26 cellular contexts compared by ENCODE assay signal in the genomic region with DNA sequence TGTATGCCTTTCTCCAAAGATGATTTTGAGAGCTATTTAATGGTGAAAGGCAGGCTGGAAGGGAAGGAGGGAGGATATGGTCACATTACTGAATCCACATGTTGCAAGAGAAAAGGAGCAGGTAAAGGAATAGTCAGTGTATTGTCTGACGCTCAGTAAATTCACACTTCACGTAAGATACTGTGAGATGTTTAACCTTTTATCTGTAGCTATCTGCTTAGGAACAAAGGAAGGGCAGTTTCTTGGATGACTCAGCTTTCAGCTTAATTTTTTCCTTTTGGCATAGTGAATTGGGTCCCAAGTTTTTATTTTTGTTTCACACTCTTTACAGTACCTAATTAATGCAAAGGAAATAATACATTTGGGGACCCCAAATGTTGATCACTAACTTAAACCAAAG.
"Had no signal": no experiment of that assay in that cellular context is flagged by ENCODE, and none has a peak within 500 bp of the region (broad histone marks: within the 10 kb centered on the region; RNA-seq: fewer than 3 reads in every experiment).

No MANE protein-coding gene starts in this region.

- DNase-seq: activated CD4-positive, alpha-beta T cell treated with anti-CD3 and anti-CD28 coated beads for 4 hours; activated CD8-positive, alpha-beta memory T cell treated with anti-CD3 and anti-CD28 coated beads, Interleukin-2, amount 50 U/mL, for 4 hours; activated CD8-positive, alpha-beta T cell treated with anti-CD3 and anti-CD28 coated beads for 36 hours; activated gamma-delta T cell treated with Interleukin-2 at 50 U/mL for 16 hours; activated naive CD4-positive, alpha-beta T cell treated with anti-CD3 and anti-CD28 coated beads, Interleukin-2, amount 10 ng/mL, durations not matched to agents 7 days and 5 days; activated naive CD8-positive, alpha-beta T cell treated with anti-CD3 and anti-CD28 coated beads for 36 hours; activated T-cell treated with anti-CD3 and anti-CD28 coated beads, Interleukin-2, amount 50 U/mL, for 72 hours; MG63; MV-4-11; NCI-H1092 treated with DMSO at 0.1 percent for 48 hours; NCI-H1417 treated with DMSO at 0.1 percent for 48 hours; NCI-H1694; NCI-H2029; NCI-H2107; NCI-H345; NCI-H510A; NCI-H69; NK-92 treated with Interleukin-12 subunit alpha and Interleukin-12 subunit beta, amount 100 ng/mL, for 24 hours; OCI-M1; Peyer's patch; Right ventricle myocardium superior; SJCRH30; SK-N-SH; T-helper 1 cell had no signal

- ATAC-seq: activated CD8-positive, alpha-beta T cell treated with anti-CD3 and anti-CD28 coated beads for 36 hours; activated T-cell treated with anti-CD3 and anti-CD28 coated beads, Interleukin-2, amount 50 U/mL, for 72 hours had no signal

- H3K27me3 ChIP-seq: MG63, Peyer's patch, SJCRH30 had no signal

- H3K9ac ChIP-seq: SK-N-SH had no signal

- H3K4me1 ChIP-seq: Peyer's patch, SJCRH30 had no signal

- H3K9me3 ChIP-seq: MG63, Peyer's patch, SJCRH30, SK-N-SH had no signal

- H3K36me3 ChIP-seq: Peyer's patch had no signal

- H3K4me2 ChIP-seq: SK-N-SH had no signal

- H3K4me3 ChIP-seq: MG63, Peyer's patch, SJCRH30 had no signal

- H3K27ac ChIP-seq: Peyer's patch, RWPE1, SJCRH30, VCaP had no signal
